In genomic region chr5:159982421-159983173, GRCh38 we compare ENCODE assay signal across 1 cellular context.
TF ChIP-seq lines count a peak whose summit lies in the region.

No MANE protein-coding gene starts in this region.

TF ChIP-seq in IMR-90, 13 proteins besides CTCF, POLR2A, EP300 and RAD21:
- no peak for TF ChIP-seq SMC3 (IDR thresholded peaks at IDR 0.05; ENCODE audit: low read depth, low read length)
